ENCODE assay signal across 23 cellular contexts in the genomic region with DNA sequence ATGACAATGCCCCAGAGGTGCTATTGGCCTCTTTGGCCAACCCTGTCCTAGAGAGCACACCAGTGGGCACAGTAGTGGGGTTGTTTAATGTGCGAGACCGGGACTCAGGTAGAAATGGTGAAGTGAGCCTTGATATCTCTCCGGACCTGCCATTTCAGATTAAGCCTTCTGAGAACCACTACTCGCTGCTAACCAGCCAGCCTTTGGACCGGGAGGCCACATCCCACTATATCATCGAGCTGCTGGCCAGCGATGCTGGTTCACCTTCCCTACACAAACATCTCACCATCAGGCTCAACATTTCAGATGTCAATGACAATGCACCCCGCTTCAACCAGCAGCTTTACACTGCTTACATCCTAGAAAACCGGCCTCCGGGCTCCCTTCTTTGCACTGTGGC. TPM values are rescaled to one million over a fixed set of nuclear protein-coding genes. Genes with fewer than 3 reads are reported as not detected.
A peak's percentile ranks its signal among the peaks of the same experiment; 100 is the strongest.
DNase-seq lines count a peak whose midpoint lies in the region; ATAC-seq, FAIRE-seq and TF ChIP-seq lines count a peak whose summit lies in the region.
"Had no signal": no experiment of that assay in that cellular context is flagged by ENCODE, and none has a peak within 500 bp of the region (broad histone marks: within the 10 kb centered on the region; RNA-seq: fewer than 3 reads in every experiment).

No MANE protein-coding gene starts in this region.

- intact Hi-C loops in right cardiac atrium (cut with DNase I), result no loop called here

- H3K9me3 Mint-ChIP-seq in activated naive CD8-positive, alpha-beta T cell (ENCODE audit: low read depth), result no peaks in the 10 kb centered on the region
- H3K9me3 Mint-ChIP-seq in activated naive CD8-positive, alpha-beta T cell treated with anti-CD3 and anti-CD28 coated beads, Interleukin-2, amount 50 U/mL, for 24 hours, result no peaks in the 10 kb centered on the region
- peaks cover 2% of the 10 kb centered on the region for H3K9me3 Mint-ChIP-seq in astrocyte (ENCODE audit: unreplicated experiment)
- H3K9me3 Mint-ChIP-seq: GM23338 had no signal

- no peak for DNase-seq in activated naive CD8-positive, alpha-beta T cell treated with anti-CD3 and anti-CD28 coated beads, Interleukin-2, amount 50 U/mL, for 24 hours
- DNase-seq in astrocyte (ENCODE audit: low read depth) (no peak), NCI-H345 (lab: John Stamatoyannopoulos, UW) (no peak), right cardiac atrium (no peak)
- DNase-seq: 8988T; AML-193; CD4-positive, CD25-positive, alpha-beta regulatory T cell; DMS79; NCI-H1105; NCI-H2029 treated with DMSO at 0.1 percent for 48 hours; NCI-H226; NCI-H524 treated with DMSO at 0.1 percent for 48 hours; NCI-H82; Peyer's patch; SJCRH30 had no signal

- no peak for FAIRE-seq in astrocyte (lab: Jason Lieb, UNC)
- FAIRE-seq: GM12878, HTR-8/SVneo had no signal

- no peak for ATAC-seq in activated naive CD8-positive, alpha-beta T cell treated with anti-CD3 and anti-CD28 coated beads, Interleukin-2, amount 50 U/mL, for 24 hours
- no peak for ATAC-seq in GM19395 (IDR thresholded peaks at IDR 0.05; ENCODE audit: unreplicated experiment)
- ATAC-seq in right cardiac atrium, result no peak
- ATAC-seq: GM12878, GM23338 had no signal

- H3K4me3 ChIP-seq in astrocyte (ENCODE audit: insufficient read depth, low read depth, low read length) (no peak overlapping the region), right cardiac atrium (ENCODE audit: low read length) (no peak overlapping the region)
- H3K4me3 ChIP-seq: GM12878, HAP-1, Peyer's patch, SJCRH30 had no signal

- H4K20me1 ChIP-seq in astrocyte (ENCODE audit: insufficient read depth, low read length), result peaks cover 58% of the 10 kb centered on the region

- H3K4me2 ChIP-seq in astrocyte (ENCODE audit: low read length), result no peak overlapping the region

- peaks cover 44% of the 10 kb centered on the region for H3K27me3 Mint-ChIP-seq in activated naive CD8-positive, alpha-beta T cell
- peaks cover 84% of the 10 kb centered on the region for H3K27me3 Mint-ChIP-seq in activated naive CD8-positive, alpha-beta T cell treated with anti-CD3 and anti-CD28 coated beads, Interleukin-2, amount 50 U/mL, for 24 hours
- no peaks in the 10 kb centered on the region for H3K27me3 Mint-ChIP-seq in astrocyte (ENCODE audit: low read depth, unreplicated experiment)

- H3K27ac Mint-ChIP-seq in activated naive CD8-positive, alpha-beta T cell, result no peak overlapping the region
- no peak overlapping the region for H3K27ac Mint-ChIP-seq in activated naive CD8-positive, alpha-beta T cell treated with anti-CD3 and anti-CD28 coated beads, Interleukin-2, amount 50 U/mL, for 24 hours
- peak overlapping the region; percentile 15 for H3K27ac Mint-ChIP-seq in astrocyte (ENCODE audit: unreplicated experiment)
- H3K27ac Mint-ChIP-seq: CD4-positive, CD25-positive, alpha-beta regulatory T cell; GM23338 had no signal

- 92% methylated on average over 10 of the region's 10 CpGs for WGBS in right cardiac atrium

- H3K9ac ChIP-seq in astrocyte (ENCODE audit: low read length), result no peak overlapping the region

- H3K27me3 ChIP-seq in astrocyte (ENCODE audit: insufficient read depth, low read length) (no peaks in the 10 kb centered on the region), layer of hippocampus (ENCODE audit: control insufficient read depth, insufficient read depth, low read length) (peaks cover 9% of the 10 kb centered on the region), right cardiac atrium (ENCODE audit: control insufficient read depth, insufficient read depth) (no peaks in the 10 kb centered on the region)
- H3K27me3 ChIP-seq: SJCRH30 had no signal

- H3K4me1 ChIP-seq in astrocyte (ENCODE audit: insufficient read depth, low read length), result peaks cover 40% of the 10 kb centered on the region
- peaks cover 5% of the 10 kb centered on the region for H3K4me1 ChIP-seq in right cardiac atrium (ENCODE audit: control insufficient read depth, insufficient read depth, low read length)
- H3K4me1 ChIP-seq: HAP-1 had no signal

- H3K4me3 Mint-ChIP-seq in activated naive CD8-positive, alpha-beta T cell, result peak overlapping the region; percentile 18
- no peak overlapping the region for H3K4me3 Mint-ChIP-seq in activated naive CD8-positive, alpha-beta T cell treated with anti-CD3 and anti-CD28 coated beads, Interleukin-2, amount 50 U/mL, for 24 hours
- no peak overlapping the region for H3K4me3 Mint-ChIP-seq in astrocyte (ENCODE audit: unreplicated experiment)
- H3K4me3 Mint-ChIP-seq: CD4-positive, CD25-positive, alpha-beta regulatory T cell; GM23338 had no signal

- H3K9me3 ChIP-seq in astrocyte (ENCODE audit: insufficient read depth, low read depth, low read length) (no peaks in the 10 kb centered on the region), right cardiac atrium (ENCODE audit: control insufficient read depth, low read length) (no peaks in the 10 kb centered on the region)
- H3K9me3 ChIP-seq: HAP-1, Peyer's patch had no signal

- H2AFZ ChIP-seq in astrocyte (ENCODE audit: low read depth, low read length), result no peak overlapping the region
- H2AFZ ChIP-seq: GM23338 had no signal

- H3K27ac ChIP-seq in astrocyte (ENCODE audit: low read depth, low read length), result no peak overlapping the region
- peak overlapping the region; percentile 13 for H3K27ac ChIP-seq in layer of hippocampus (ENCODE audit: low read depth, low read length)
- peak overlapping the region; percentile 82 for H3K27ac ChIP-seq in temporal lobe (ENCODE audit: low read depth, low read length)
- H3K27ac ChIP-seq in right cardiac atrium (ENCODE audit: low read length), result no peak overlapping the region
- H3K27ac ChIP-seq: Peyer's patch, SJCRH30 had no signal

- peaks cover 10% of the 10 kb centered on the region for H3K4me1 Mint-ChIP-seq in activated naive CD8-positive, alpha-beta T cell (ENCODE audit: low read depth)
- H3K4me1 Mint-ChIP-seq in activated naive CD8-positive, alpha-beta T cell treated with anti-CD3 and anti-CD28 coated beads, Interleukin-2, amount 50 U/mL, for 24 hours, result peaks cover 5% of the 10 kb centered on the region
- peaks cover 33% of the 10 kb centered on the region for H3K4me1 Mint-ChIP-seq in astrocyte (ENCODE audit: low read depth, unreplicated experiment)

- no peaks in the 10 kb centered on the region for H3K36me3 ChIP-seq in astrocyte (ENCODE audit: insufficient read depth, low read length)
- H3K36me3 ChIP-seq: HAP-1, Peyer's patch had no signal

- no peaks in the 10 kb centered on the region for H3K36me3 Mint-ChIP-seq in activated naive CD8-positive, alpha-beta T cell
- no peaks in the 10 kb centered on the region for H3K36me3 Mint-ChIP-seq in activated naive CD8-positive, alpha-beta T cell treated with anti-CD3 and anti-CD28 coated beads, Interleukin-2, amount 50 U/mL, for 24 hours (ENCODE audit: low read depth)
- peaks cover 40% of the 10 kb centered on the region for H3K36me3 Mint-ChIP-seq in astrocyte (ENCODE audit: low read depth, unreplicated experiment)
- H3K36me3 Mint-ChIP-seq: CD4-positive, CD25-positive, alpha-beta regulatory T cell had no signal

- no peak for TF ChIP-seq CTCF in astrocyte (IDR thresholded peaks at IDR 0.05; ENCODE audit: insufficient read depth, low read depth, low read length)

- peaks cover 61% of the 10 kb centered on the region for H3K79me2 ChIP-seq in astrocyte (ENCODE audit: insufficient read depth, low read length)

RNA-seq across cellular contexts. Expression of a gene that starts 1.4 kb away (rescaled TPM):
- total RNA-seq in astrocyte (7.7 and 10.9 TPM in 2 replicates), temporal lobe (4.7 TPM), right cardiac atrium (1 to 10 TPM; 1.4 to 2.3 (median 1.9) TPM)
- polyA plus RNA-seq in right cardiac atrium, result 1.4 TPM
- total RNA-seq: CD4-positive, CD25-positive, alpha-beta regulatory T cell had no signal
- polyA plus RNA-seq: CD4-positive, CD25-positive, alpha-beta regulatory T cell had no signal

RNA-seq across cellular contexts. Expression of a gene that starts 5.4 kb away (rescaled TPM):
- total RNA-seq in astrocyte, result 6.6 and 7.4 TPM in 2 replicates
- 87.3 TPM for total RNA-seq in temporal lobe
- 1 to 10 TPM; 1.4 to 2.3 (median 1.8) TPM for total RNA-seq in right cardiac atrium
- polyA plus RNA-seq in right cardiac atrium, result 1.3 TPM
- total RNA-seq: CD4-positive, CD25-positive, alpha-beta regulatory T cell had no signal
- polyA plus RNA-seq: CD4-positive, CD25-positive, alpha-beta regulatory T cell had no signal

RNA-seq across cellular contexts. Expression of a gene that starts 14.5 kb away (rescaled TPM):
- 84.7 and 100.0 TPM in 2 replicates for total RNA-seq in astrocyte
- total RNA-seq in temporal lobe, result 45.7 TPM
- total RNA-seq in right cardiac atrium, result 10 to 100 TPM; 19.6 to 42.5 (median 33.5) TPM
- 35.5 TPM for polyA plus RNA-seq in right cardiac atrium

RNA-seq across cellular contexts. Expression of a gene that starts 60.0 kb away (rescaled TPM):
- 1.2 and 1.6 TPM in 2 replicates for total RNA-seq in astrocyte
- total RNA-seq in temporal lobe, result 7.9 TPM
- total RNA-seq in right cardiac atrium, result 1 to 10 TPM; 4.8 to 7.1 (median 5.6) TPM
- 2.7 TPM for polyA plus RNA-seq in right cardiac atrium
- total RNA-seq: CD4-positive, CD25-positive, alpha-beta regulatory T cell had no signal
- polyA plus RNA-seq: CD4-positive, CD25-positive, alpha-beta regulatory T cell had no signal

Comparison
In these comparisons a context has a peak if more than half of its experiments do, and no peak if none do; other contexts are left out.
1. H3K27ac ChIP-seq: peak in layer of hippocampus (single experiment) and temporal lobe (single experiment); none in astrocyte (single experiment) and right cardiac atrium (single experiment).
2. RNA of a gene that starts 5.4 kb away (total RNA-seq): 87.3 TPM in temporal lobe (single experiment); 6.6 to 7.4 TPM in astrocyte and 1.4 to 2.3 TPM in right cardiac atrium; every median in the first group is over 10 times any median in the second.